22 cellular contexts compared by ENCODE assay signal in genomic region chr1:3456964-3457909, GRCh38. TPM values are rescaled to one million over a fixed set of nuclear protein-coding genes. Genes with fewer than 3 reads are reported as not detected.
DNase-seq lines count a peak whose midpoint lies in the region; ATAC-seq and TF ChIP-seq lines count a peak whose summit lies in the region.
"Had no signal": no experiment of that assay in that cellular context is flagged by ENCODE, and none has a peak within 500 bp of the region (broad histone marks: within the 10 kb centered on the region; RNA-seq: fewer than 3 reads in every experiment).

No MANE protein-coding gene starts in this region.

- H3K4me3 ChIP-seq in right atrium auricular region (no peak overlapping the region), right cardiac atrium (ENCODE audit: low read length) (no peak overlapping the region), osteoblast (ENCODE audit: insufficient read depth, low read length) (no peak overlapping the region)
- H3K4me3 ChIP-seq: GM23338, smooth muscle cell, tibial artery had no signal

- intact Hi-C loops in left ventricle myocardium superior (cut with micrococcal nuclease) (no loop called here), right cardiac atrium (cut with DNase I) (loop anchor here in 1 of 4 donors (10.0 kb wide), 1 partner anchor 258 kb away; no protein-coding TSS in a partner anchor)

- H3K27ac ChIP-seq in right atrium auricular region (no peak overlapping the region), right cardiac atrium (ENCODE audit: low read length) (no peak overlapping the region), osteoblast (ENCODE audit: low read depth, low read length) (no peak overlapping the region)
- H3K27ac ChIP-seq: tibial artery had no signal

- peaks cover 0 to 51% of the 10 kb centered on the region in 2 donors for H3K4me1 ChIP-seq in right atrium auricular region
- H3K4me1 ChIP-seq in right cardiac atrium (ENCODE audit: control insufficient read depth, insufficient read depth, low read length) = peaks cover 5% of the 10 kb centered on the region
- no peaks in the 10 kb centered on the region for H3K4me1 ChIP-seq in osteoblast (ENCODE audit: insufficient read depth, low read length)

- H3K9me3 ChIP-seq in right atrium auricular region (no peaks in the 10 kb centered on the region), right cardiac atrium (ENCODE audit: control insufficient read depth, low read length) (no peaks in the 10 kb centered on the region), osteoblast (ENCODE audit: low read depth, low read length) (no peaks in the 10 kb centered on the region)
- H3K9me3 ChIP-seq: tibial artery had no signal

- WGBS in right cardiac atrium = 84% methylated on average over 29 of the region's 29 CpGs

- H3K27me3 ChIP-seq in right atrium auricular region = no peaks in the 10 kb centered on the region
- no peaks in the 10 kb centered on the region for H3K27me3 ChIP-seq in right cardiac atrium (ENCODE audit: control insufficient read depth, insufficient read depth)
- H3K27me3 ChIP-seq in osteoblast (ENCODE audit: insufficient read depth, low read length) = peaks cover 10% of the 10 kb centered on the region

- TF ChIP-seq CTCF in right atrium auricular region (IDR thresholded peaks at IDR 0.05) (no peak), osteoblast (IDR thresholded peaks at IDR 0.05; ENCODE audit: extremely low read depth, low read depth, low read length) (no peak)

- H3K36me3 ChIP-seq in right atrium auricular region = no peaks in the 10 kb centered on the region
- no peaks in the 10 kb centered on the region for H3K36me3 ChIP-seq in osteoblast (ENCODE audit: insufficient read depth, low read length)
- H3K36me3 ChIP-seq: tibial artery had no signal

- no peak overlapping the region for H3K4me2 ChIP-seq in osteoblast (ENCODE audit: insufficient read depth, low read length)
- H3K4me2 ChIP-seq: GM23338, smooth muscle cell had no signal

- H2AFZ ChIP-seq in osteoblast (ENCODE audit: low read length) = no peak overlapping the region
- H2AFZ ChIP-seq: GM23338 had no signal

- DNase-seq in left ventricle myocardium superior (peak; percentile 15), right atrium auricular region (ENCODE audit: low spot score) (no peak), right cardiac atrium (peak; percentile 6 to 49 (median 45)), osteoblast (ENCODE audit: insufficient read length, low spot score, missing footprints) (peak; percentile 71), HK-2 (ENCODE audit: unreplicated experiment) (no peak), D341Med (ENCODE audit: low spot score) (no peak)
- DNase-seq: activated CD4-positive, alpha-beta T cell treated with anti-CD3 and anti-CD28 coated beads, Interleukin-2, amount 10 ng/mL, durations not matched to agents 24 days and 14 days; activated CD8-positive, alpha-beta memory T cell treated with anti-CD3 and anti-CD28 coated beads, Interleukin-2, amount 50 U/mL, for 4 hours; activated effector memory CD4-positive, alpha-beta T cell treated with Interleukin-2 at 50 U/mL for 16 hours; activated naive CD8-positive, alpha-beta T cell treated with anti-CD3 and anti-CD28 coated beads, Interleukin-2, amount 10 ng/mL, durations not matched to agents 7 days and 5 days; NCI-H1092; NCI-H2029 treated with DMSO at 0.1 percent for 48 hours; NCI-H446; PC-3; stimulated activated CD4-positive, alpha-beta T cell treated with anti-CD3 and anti-CD28 coated beads, Interleukin-4, amount 100 ng/mL, for 1 hour; stimulated activated naive CD4-positive, alpha-beta T cell treated with Interleukin-2 at 50 U/mL for 16 hours; T-helper 17 cell; tibial artery had no signal

- H3K79me2 ChIP-seq in osteoblast (ENCODE audit: insufficient read depth, low read length) = no peaks in the 10 kb centered on the region

- ATAC-seq in left ventricle myocardium superior = no peak
- ATAC-seq in right cardiac atrium = no peak
- no peak for ATAC-seq in HG03175 (IDR thresholded peaks at IDR 0.05; ENCODE audit: unreplicated experiment)
- no peak for ATAC-seq in GM18511 (IDR thresholded peaks at IDR 0.05; ENCODE audit: unreplicated experiment)
- ATAC-seq: GM23338, PC-3, T-helper 17 cell had no signal

- peaks cover 4% of the 10 kb centered on the region for H4K20me1 ChIP-seq in osteoblast (ENCODE audit: insufficient read depth, low read length)

RNA-seq across cellular contexts. Expression of gene ARHGEF16, which starts 2.8 kb away (rescaled TPM):
- 1.7 TPM for total RNA-seq in left ventricle myocardium superior
- 1 to 10 TPM in 1 of 2 donors, under 1 TPM in 1; 0.22 to 1.5 TPM for total RNA-seq in right atrium auricular region
- total RNA-seq in right cardiac atrium = 1 to 10 TPM in 3 of 4 donors, under 1 TPM in 1; 0.28 to 2.5 (median 1.8) TPM
- polyA plus RNA-seq in right cardiac atrium = 1.4 TPM
- not detected in 2 replicates for total RNA-seq in osteoblast
- total RNA-seq: activated CD4-positive, alpha-beta T cell treated with anti-CD3 and anti-CD28 coated beads, Interleukin-2, amount 10 ng/mL, durations not matched to agents 24 days and 14 days; activated naive CD8-positive, alpha-beta T cell treated with anti-CD3 and anti-CD28 coated beads, Interleukin-2, amount 10 ng/mL, durations not matched to agents 7 days and 5 days had no signal

Comparison
In these comparisons a context has a peak if more than half of its experiments do, and no peak if none do; other contexts are left out.
1. DNase-seq: peak in left ventricle myocardium superior (single experiment), right cardiac atrium (3 of 3) and osteoblast (single experiment); none in right atrium auricular region (single experiment), HK-2 (single experiment) and D341Med (single experiment).